23 cellular contexts compared by ENCODE assay signal in genomic region chr7:53191296-53191695, GRCh38.
"Had no signal": no experiment of that assay in that cellular context is flagged by ENCODE, and none has a peak within 500 bp of the region (broad histone marks: within the 10 kb centered on the region; RNA-seq: fewer than 3 reads in every experiment).

No MANE protein-coding gene starts in this region.

- H2AFZ ChIP-seq: hepatocyte, neural progenitor cell, parathyroid adenoma had no signal

- H3K4me1 Mint-ChIP-seq: naive thymus-derived CD4-positive, alpha-beta T cell; nephron; neural progenitor cell; stimulated activated effector memory CD8-positive, alpha-beta T cell treated with anti-CD3 and anti-CD28 coated beads, Interleukin-12 subunit alpha, Interleukin-12 subunit beta, amount 100 ng/mL, for 72 hours had no signal

- H3K9me3 Mint-ChIP-seq: nephron, neural progenitor cell had no signal

- H3K27me3 ChIP-seq: hepatocyte, left lung, neural progenitor cell, testis, tibial nerve, vagina had no signal

- H3K4me1 ChIP-seq: left lung, neural progenitor cell, parathyroid adenoma, testis, tibial nerve, vagina had no signal

- H3K36me3 Mint-ChIP-seq: neural progenitor cell; stimulated activated effector memory CD8-positive, alpha-beta T cell treated with anti-CD3 and anti-CD28 coated beads, Interleukin-12 subunit alpha, Interleukin-12 subunit beta, amount 100 ng/mL, for 72 hours had no signal

- H3K36me3 ChIP-seq: left lung, neural progenitor cell, tibial nerve, vagina had no signal

- H3K4me3 Mint-ChIP-seq: dendritic cell treated with granulocyte-macrophage colony-stimulating factor and Interleukin-4, amounts not matched to agents 40 ng/mL and 50 ng/mL, for 4 days; naive thymus-derived CD4-positive, alpha-beta T cell; nephron; neural progenitor cell; stimulated activated effector memory CD8-positive, alpha-beta T cell treated with anti-CD3 and anti-CD28 coated beads, Interleukin-12 subunit alpha, Interleukin-12 subunit beta, amount 100 ng/mL, for 72 hours had no signal

- H3K27ac ChIP-seq: hepatocyte, left lung, neural progenitor cell, parathyroid adenoma, testis, tibial nerve, vagina had no signal

- H3K79me2 ChIP-seq: hepatocyte, parathyroid adenoma had no signal

- H3K4me3 ChIP-seq: hepatocyte, left lung, neural progenitor cell, smooth muscle cell, testis, tibial nerve, vagina had no signal

- H3K27ac Mint-ChIP-seq: dendritic cell treated with granulocyte-macrophage colony-stimulating factor and Interleukin-4, amounts not matched to agents 40 ng/mL and 50 ng/mL, for 4 days; naive thymus-derived CD4-positive, alpha-beta T cell; nephron; neural progenitor cell; progenitor cell of endocrine pancreas; stimulated activated effector memory CD8-positive, alpha-beta T cell treated with anti-CD3 and anti-CD28 coated beads, Interleukin-12 subunit alpha, Interleukin-12 subunit beta, amount 100 ng/mL, for 72 hours had no signal

- H3K27me3 Mint-ChIP-seq: dendritic cell treated with granulocyte-macrophage colony-stimulating factor and Interleukin-4, amounts not matched to agents 40 ng/mL and 50 ng/mL, for 4 days; naive thymus-derived CD4-positive, alpha-beta T cell; progenitor cell of endocrine pancreas had no signal

- H3K4me2 ChIP-seq: hepatocyte, neural progenitor cell, smooth muscle cell had no signal

- ATAC-seq: left lung; naive thymus-derived CD4-positive, alpha-beta T cell; sciatic nerve; stimulated activated effector memory CD8-positive, alpha-beta T cell treated with anti-CD3 and anti-CD28 coated beads, Interleukin-12 subunit alpha, Interleukin-12 subunit beta, amount 100 ng/mL, for 72 hours; stimulated activated naive CD8-positive, alpha-beta T cell treated with anti-CD3 and anti-CD28 coated beads, Interleukin-15, Interleukin-2, amounts not matched to agents 100 U/mL and 50 U/mL, for 24 hours had no signal

- H3K9me3 ChIP-seq: testis, tibial nerve, vagina had no signal

- H3K9ac ChIP-seq: neural progenitor cell, parathyroid adenoma had no signal

- DNase-seq: effector CD8-positive, alpha-beta T cell; kidney; left lung; mesenchymal stem cell; midbrain; naive thymus-derived CD4-positive, alpha-beta T cell; stimulated activated CD4-positive, alpha-beta T cell treated with anti-CD3 and anti-CD28 coated beads, Interleukin-12 subunit alpha, Interleukin-12 subunit beta, amount 100 ng/mL, for 4 hours; stimulated activated CD4-positive, alpha-beta T cell treated with anti-CD3 and anti-CD28 coated beads, Interleukin-1b, Interleukin-23, amount 100 ng/mL, for 48 hours; stimulated activated CD4-positive, alpha-beta T cell treated with anti-CD3 and anti-CD28 coated beads, Interleukin-4, amount 100 ng/mL, for 24 hours; stimulated activated naive CD8-positive, alpha-beta T cell treated with anti-CD3 and anti-CD28 coated beads, Interleukin-15, Interleukin-2, amounts not matched to agents 100 U/mL and 50 U/mL, for 24 hours; substantia nigra; testis had no signal
